Comparison of ENCODE assay signal across 29 cellular contexts in the genomic region with DNA sequence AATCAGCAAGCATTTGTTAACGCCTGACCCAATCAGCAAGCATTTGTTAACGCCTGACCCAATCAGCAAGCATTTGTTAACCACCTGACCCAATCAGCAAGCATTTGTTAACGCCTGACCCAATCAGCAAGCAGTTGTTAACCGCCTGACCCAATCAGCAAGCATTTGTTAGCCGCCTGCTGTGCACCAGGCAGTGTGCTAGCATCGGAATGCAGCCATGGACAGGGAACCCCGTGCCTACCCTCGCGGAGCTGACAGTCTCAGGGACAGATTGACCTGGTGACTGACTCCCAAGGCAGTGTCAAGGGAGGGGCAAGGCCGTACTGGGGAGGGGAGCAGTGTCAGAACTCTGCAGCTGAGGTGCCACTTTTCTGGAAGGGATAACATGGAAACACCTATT.
DNase-seq lines count a peak whose midpoint lies in the region; ATAC-seq and TF ChIP-seq lines count a peak whose summit lies in the region.
"Had no signal": no experiment of that assay in that cellular context is flagged by ENCODE, and none has a peak within 500 bp of the region (broad histone marks: within the 10 kb centered on the region; RNA-seq: fewer than 3 reads in every experiment).

No MANE protein-coding gene starts in this region.

- peaks cover 1% of the 10 kb centered on the region for H3K36me3 Mint-ChIP-seq in activated CD4-positive, alpha-beta T cell treated with anti-CD3 and anti-CD28 coated beads, Interleukin-2, amount 10 ng/mL, durations not matched to agents 7 days and 5 days (ENCODE audit: low read depth)
- H3K36me3 Mint-ChIP-seq in activated CD4-positive, alpha-beta T cell treated with anti-CD3 and anti-CD28 coated beads for 36 hours (ENCODE audit: low read depth) = no peaks in the 10 kb centered on the region
- no peaks in the 10 kb centered on the region for H3K36me3 Mint-ChIP-seq in endodermal cell (ENCODE audit: low read depth)
- H3K36me3 Mint-ChIP-seq: CD4-positive, alpha-beta memory T cell; memory B cell had no signal

- H3K9me3 ChIP-seq in endodermal cell (ENCODE audit: control insufficient read depth, low read length) (no peaks in the 10 kb centered on the region), thoracic aorta (no peaks in the 10 kb centered on the region)
- H3K9me3 ChIP-seq: Peyer's patch, right atrium auricular region, vagina had no signal

- H3K27me3 Mint-ChIP-seq in activated CD4-positive, alpha-beta T cell treated with anti-CD3 and anti-CD28 coated beads, Interleukin-2, amount 10 ng/mL, durations not matched to agents 7 days and 5 days = no peaks in the 10 kb centered on the region
- no peaks in the 10 kb centered on the region for H3K27me3 Mint-ChIP-seq in activated CD4-positive, alpha-beta T cell treated with anti-CD3 and anti-CD28 coated beads for 36 hours
- peaks cover 7% of the 10 kb centered on the region for H3K27me3 Mint-ChIP-seq in endodermal cell (ENCODE audit: insufficient read depth)
- H3K27me3 Mint-ChIP-seq: CD4-positive, alpha-beta memory T cell; IgD-negative memory B cell; memory B cell had no signal

- no peaks in the 10 kb centered on the region for H3K9me3 Mint-ChIP-seq in activated CD4-positive, alpha-beta T cell treated with anti-CD3 and anti-CD28 coated beads, Interleukin-2, amount 10 ng/mL, durations not matched to agents 7 days and 5 days
- H3K9me3 Mint-ChIP-seq in activated CD4-positive, alpha-beta T cell treated with anti-CD3 and anti-CD28 coated beads for 36 hours (ENCODE audit: low read depth) = no peaks in the 10 kb centered on the region
- no peaks in the 10 kb centered on the region for H3K9me3 Mint-ChIP-seq in endodermal cell
- H3K9me3 Mint-ChIP-seq: activated T-helper 2 cell treated with anti-CD3 and anti-CD28 coated beads, Interferon-gamma antibody, Interleukin-2, Interleukin-4, amounts not matched to agents 10 μg/mL and 5 μg/mL and 100 μg/mL, durations not matched to agents 14 hours and 24 hours and 36 hours; CD4-positive, alpha-beta memory T cell; IgD-negative memory B cell; memory B cell; neural progenitor cell had no signal

- H3K27ac Mint-ChIP-seq in activated CD4-positive, alpha-beta T cell treated with anti-CD3 and anti-CD28 coated beads, Interleukin-2, amount 10 ng/mL, durations not matched to agents 7 days and 5 days = peak overlapping the region; percentile 50
- no peak overlapping the region for H3K27ac Mint-ChIP-seq in activated CD4-positive, alpha-beta T cell treated with anti-CD3 and anti-CD28 coated beads for 36 hours
- H3K27ac Mint-ChIP-seq in endodermal cell = no peak overlapping the region
- H3K27ac Mint-ChIP-seq: activated CD8-positive, alpha-beta T cell treated with anti-CD3 and anti-CD28 coated beads, Interleukin-2, amount 10 ng/mL, durations not matched to agents 7 days and 5 days; activated T-helper 2 cell treated with anti-CD3 and anti-CD28 coated beads, Interferon-gamma antibody, Interleukin-2, Interleukin-4, amounts not matched to agents 10 μg/mL and 5 μg/mL and 100 μg/mL, durations not matched to agents 14 hours and 24 hours and 36 hours; memory B cell; neural progenitor cell had no signal

- H3K4me1 ChIP-seq in endodermal cell (ENCODE audit: control insufficient read depth, insufficient read depth, low read length) (peaks cover 4% of the 10 kb centered on the region), thoracic aorta (ENCODE audit: control insufficient read depth in 1 of 2, low read depth in 2 of 2) (peaks cover 32 to 72% of the 10 kb centered on the region in 2 donors)

- POLR2A ChIA-PET in activated CD4-positive, alpha-beta T cell treated with anti-CD3 and anti-CD28 coated beads, Interleukin-2, amount 10 ng/mL, durations not matched to agents 7 days and 5 days (lab: Charles Lee) = no interaction called here
- POLR2A ChIA-PET in activated CD4-positive, alpha-beta T cell treated with anti-CD3 and anti-CD28 coated beads for 36 hours (lab: Charles Lee) = no interaction called here

- no peak overlapping the region for H3K4me3 ChIP-seq in endodermal cell (ENCODE audit: low read length)
- H3K4me3 ChIP-seq in thoracic aorta = no peak overlapping the region
- H3K4me3 ChIP-seq: neural progenitor cell, Peyer's patch, right atrium auricular region, vagina had no signal

- CTCF ChIA-PET in activated CD4-positive, alpha-beta T cell treated with anti-CD3 and anti-CD28 coated beads, Interleukin-2, amount 10 ng/mL, durations not matched to agents 7 days and 5 days (lab: Charles Lee) = interaction anchor here (0.8 to 2.4 kb wide), 2 partner anchors 9 to 57 kb away, joined by 4 to 8 read pairs; no protein-coding TSS in a partner anchor
- CTCF ChIA-PET in activated CD4-positive, alpha-beta T cell treated with anti-CD3 and anti-CD28 coated beads for 36 hours (lab: Charles Lee) = interaction anchor here (0.8 kb wide), 1 partner anchor 192 kb away, joined by 3 read pairs; no protein-coding TSS in a partner anchor

- no peak for ATAC-seq in activated CD4-positive, alpha-beta T cell treated with anti-CD3 and anti-CD28 coated beads for 36 hours
- no peak for ATAC-seq in thoracic aorta (ENCODE audit: insufficient number of reproducible peaks, low FRiP score, low read depth)
- no peak for ATAC-seq in GM21360 (IDR thresholded peaks at IDR 0.05; ENCODE audit: unreplicated experiment)
- ATAC-seq: activated CD8-positive, alpha-beta T cell treated with anti-CD3 and anti-CD28 coated beads, Interleukin-2, amount 10 ng/mL, durations not matched to agents 7 days and 5 days; HCT116; stimulated activated naive CD8-positive, alpha-beta T cell treated with anti-CD3 and anti-CD28 coated beads, Interleukin-15, Interleukin-2, amounts not matched to agents 100 U/mL and 50 U/mL, for 24 hours had no signal

- H3K36me3 ChIP-seq in endodermal cell (ENCODE audit: control insufficient read depth, insufficient read depth, low read length) = no peaks in the 10 kb centered on the region
- H3K36me3 ChIP-seq in thoracic aorta = no peaks in the 10 kb centered on the region
- H3K36me3 ChIP-seq: brain microvascular endothelial cell, neural progenitor cell, Peyer's patch, right atrium auricular region, vagina had no signal

- no peak for DNase-seq in activated CD4-positive, alpha-beta T cell treated with anti-CD3 and anti-CD28 coated beads, Interleukin-2, amount 10 ng/mL, durations not matched to agents 7 days and 5 days
- DNase-seq in activated CD4-positive, alpha-beta T cell treated with anti-CD3 and anti-CD28 coated beads for 36 hours = no peak
- DNase-seq in NCI-H69 (lab: John Stamatoyannopoulos, UW) (peak; percentile 11), endodermal cell (peak; percentile 76), thoracic aorta (ENCODE audit: low spot score) (no peak), amniotic stem cell (lab: John Stamatoyannopoulos, UW) (no peak), cerebellum (ENCODE audit: low spot score) (no peak)
- DNase-seq: activated CD8-positive, alpha-beta T cell treated with anti-CD3 and anti-CD28 coated beads, Interleukin-2, amount 10 ng/mL, durations not matched to agents 7 days and 5 days; activated naive CD4-positive, alpha-beta T cell treated with anti-CD3 and anti-CD28 coated beads, Interleukin-2, amount 50 U/mL, for 16 hours; AML-193; brain microvascular endothelial cell; CD4-positive, alpha-beta memory T cell; hypothalamus; NCI-H1092; NCI-H187; NCI-H2171; NCI-H510A treated with DMSO at 0.1 percent for 48 hours; Peyer's patch; SHP77 treated with DMSO at 0.1 percent for 48 hours; stimulated activated CD4-positive, alpha-beta T cell treated with anti-CD3 and anti-CD28 coated beads, Interleukin-1b, Interleukin-23, amount 100 ng/mL, for 48 hours; stimulated activated naive CD8-positive, alpha-beta T cell treated with anti-CD3 and anti-CD28 coated beads, Interleukin-15, Interleukin-2, amounts not matched to agents 100 U/mL and 50 U/mL, for 24 hours had no signal

- H3K27me3 ChIP-seq in endodermal cell (ENCODE audit: control insufficient read depth, insufficient read depth, low read length, poor library complexity, severe bottlenecking) (no peaks in the 10 kb centered on the region), thoracic aorta (replicated peaks; ENCODE audit: insufficient read depth) (no peaks in the 10 kb centered on the region)
- H3K27me3 ChIP-seq: brain microvascular endothelial cell, Peyer's patch, right atrium auricular region, vagina had no signal

- H3K4me1 Mint-ChIP-seq in activated CD4-positive, alpha-beta T cell treated with anti-CD3 and anti-CD28 coated beads, Interleukin-2, amount 10 ng/mL, durations not matched to agents 7 days and 5 days = peaks cover 50% of the 10 kb centered on the region
- peaks cover 36% of the 10 kb centered on the region for H3K4me1 Mint-ChIP-seq in activated CD4-positive, alpha-beta T cell treated with anti-CD3 and anti-CD28 coated beads for 36 hours
- H3K4me1 Mint-ChIP-seq in endodermal cell = peaks cover 21% of the 10 kb centered on the region

- no peak overlapping the region for H3K27ac ChIP-seq in endodermal cell (ENCODE audit: low read depth, low read length)
- H3K27ac ChIP-seq in thoracic aorta = peak overlapping the region; percentile 96 to 97
- H3K27ac ChIP-seq: brain microvascular endothelial cell, neural progenitor cell, vagina had no signal

- WGBS in endodermal cell (ENCODE audit: insufficient coverage in 1 of 2, insufficient read length in 1 of 2), 2 experiments = 75 to 82% methylated on average over 7 to 10 of the region's 10 CpGs

- H3K4me3 Mint-ChIP-seq in activated CD4-positive, alpha-beta T cell treated with anti-CD3 and anti-CD28 coated beads, Interleukin-2, amount 10 ng/mL, durations not matched to agents 7 days and 5 days = no peak overlapping the region
- no peak overlapping the region for H3K4me3 Mint-ChIP-seq in activated CD4-positive, alpha-beta T cell treated with anti-CD3 and anti-CD28 coated beads for 36 hours
- no peak overlapping the region for H3K4me3 Mint-ChIP-seq in endodermal cell
- H3K4me3 Mint-ChIP-seq: activated CD8-positive, alpha-beta T cell treated with anti-CD3 and anti-CD28 coated beads, Interleukin-2, amount 10 ng/mL, durations not matched to agents 7 days and 5 days; neural progenitor cell had no signal

- intact Hi-C loops in activated CD4-positive, alpha-beta T cell treated with anti-CD3 and anti-CD28 coated beads for 36 hours (cut with DNase I, micrococcal nuclease) = no loop called here

- TF ChIP-seq CTCF in endodermal cell (conservative IDR thresholded peaks at IDR 0.05) = no peak
- no peak for TF ChIP-seq CTCF in thoracic aorta (IDR thresholded peaks at IDR 0.05)

- H3K9ac ChIP-seq in endodermal cell (ENCODE audit: extremely low read depth, low read length, poor library complexity, severe bottlenecking) = no peak overlapping the region
- H3K9ac ChIP-seq: neural progenitor cell had no signal

Comparison
In these comparisons a context has a peak if more than half of its experiments do, and no peak if none do; other contexts are left out.
1. DNase-seq: peak in NCI-H69 (single experiment) and endodermal cell (single experiment); none in activated CD4-positive, alpha-beta T cell treated with anti-CD3 and anti-CD28 coated beads, Interleukin-2, amount 10 ng/mL, durations not matched to agents 7 days and 5 days (single experiment), activated CD4-positive, alpha-beta T cell treated with anti-CD3 and anti-CD28 coated beads for 36 hours (single experiment), thoracic aorta (single experiment), amniotic stem cell (single experiment) and cerebellum (single experiment).